In the genomic region with DNA sequence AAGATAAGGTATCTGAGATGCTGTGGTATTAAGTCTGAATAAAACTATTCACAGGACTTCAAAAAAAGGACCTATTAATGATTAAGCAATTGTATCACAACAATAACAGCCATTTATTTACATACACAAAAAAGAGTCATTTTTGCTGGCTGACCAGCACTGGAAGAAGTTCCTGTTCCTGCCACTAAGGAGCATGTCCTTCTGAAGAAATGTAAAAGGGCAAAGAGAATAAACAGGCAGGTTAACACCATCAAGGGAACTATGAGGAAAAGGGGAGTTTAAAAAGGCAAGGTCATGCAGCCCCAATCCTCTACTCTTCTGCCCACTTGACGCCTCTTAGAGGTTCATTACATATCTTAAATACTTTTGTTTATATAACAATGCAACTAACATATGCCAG, we compare ENCODE assay signal across 20 cellular contexts. TPM values are rescaled to one million over a fixed set of nuclear protein-coding genes. Genes with fewer than 3 reads are reported as not detected.
DNase-seq lines count a peak whose midpoint lies in the region; ATAC-seq, FAIRE-seq and TF ChIP-seq lines count a peak whose summit lies in the region.
"Had no signal": no experiment of that assay in that cellular context is flagged by ENCODE, and none has a peak within 500 bp of the region (broad histone marks: within the 10 kb centered on the region; RNA-seq: fewer than 3 reads in every experiment).

No MANE protein-coding gene starts in this region.

- H3K27me3 ChIP-seq in esophagus muscularis mucosa: no peaks in the 10 kb centered on the region
- H3K27me3 ChIP-seq: adrenal gland, cardiac muscle cell, dorsolateral prefrontal cortex had no signal

- intact Hi-C loops in esophagus muscularis mucosa (cut with DNase I): no loop called here

- peaks cover 0 to 20% (median 9%) of the 10 kb centered on the region in 4 donors for H3K36me3 ChIP-seq in esophagus muscularis mucosa
- H3K36me3 ChIP-seq: adrenal gland had no signal

- 13% methylated on average over 1 of the region's 1 CpG for WGBS in A549 (ENCODE audit: missing lambda C conversion rate)
- 69% methylated on average over 1 of the region's 1 CpG for WGBS in esophagus muscularis mucosa

- no peak for TF ChIP-seq RAD21 in A549 (conservative IDR thresholded peaks at IDR 0.05 in 1 of 2, IDR thresholded peaks at IDR 0.05 in 1 of 2)

- peak overlapping the region; percentile 91 for H3K27ac Mint-ChIP-seq in T-helper 17 cell

- H3K36me3 Mint-ChIP-seq in T-helper 17 cell (ENCODE audit: low read depth): peaks cover 2% of the 10 kb centered on the region

- H3K27me3 Mint-ChIP-seq in T-helper 17 cell: no peaks in the 10 kb centered on the region
- H3K27me3 Mint-ChIP-seq: stimulated activated naive CD8-positive, alpha-beta T cell treated with anti-CD3 and anti-CD28 coated beads, Interleukin-15, Interleukin-2, amounts not matched to agents 100 ng/mL and 50 ng/mL, for 24 hours had no signal

- POLR2A ChIA-PET in A549 (lab: Yijun Ruan, JAX): no interaction called here

- DNase-seq in A549 (ENCODE audit: low read depth in 1 of 2, low spot score in 1 of 2) (peak in 1 of 2 experiments; percentile 34), CD1c-positive myeloid dendritic cell (ENCODE audit: extremely low spot score) (peak; percentile 38), T-helper 17 cell (no peak), fibroblast of the aortic adventitia (ENCODE audit: low read depth) (no peak), GDM1 (lab: John Stamatoyannopoulos, UW) (no peak), esophagus muscularis mucosa (ENCODE audit: extremely low spot score) (no peak)
- no peak for DNase-seq in activated CD4-positive, CD25-positive, alpha-beta regulatory T cell (lab: John Stamatoyannopoulos, UW)
- no peak for DNase-seq in activated effector memory CD4-positive, alpha-beta T cell treated with anti-CD3 and anti-CD28 coated beads, Interleukin-2, amount 50 U/mL, for 16 hours
- DNase-seq: adrenal gland; COR-L47; dorsolateral prefrontal cortex; erythroblast; H7; lower lobe of right lung; NCI-H1436 treated with DMSO at 0.1 percent for 48 hours; stimulated activated CD4-positive, alpha-beta T cell treated with anti-CD3 and anti-CD28 coated beads, Interleukin-1b, Interleukin-23, amount 100 ng/mL, for 48 hours; trophoblast cell had no signal

- H3K4me1 ChIP-seq in A549 (peaks cover 40% of the 10 kb centered on the region), esophagus muscularis mucosa (peaks cover 8 to 33% (median 20%) of the 10 kb centered on the region in 4 donors)

- CTCF ChIA-PET in A549 (lab: Yijun Ruan, JAX): no interaction called here

- ATAC-seq in A549: peak in 1 of 2 experiments; percentile 67; a peak in 4 of 6 replicates
- no peak for ATAC-seq in T-helper 17 cell
- ATAC-seq: lower lobe of right lung had no signal

- no peaks in the 10 kb centered on the region for H3K9me3 ChIP-seq in A549
- no peaks in the 10 kb centered on the region for H3K9me3 ChIP-seq in T-helper 17 cell (ENCODE audit: control insufficient read depth, low read length, poor library complexity, severe bottlenecking)
- H3K9me3 ChIP-seq in esophagus muscularis mucosa: no peaks in the 10 kb centered on the region
- H3K9me3 ChIP-seq: adrenal gland, lower lobe of right lung had no signal

- H3K4me1 Mint-ChIP-seq in T-helper 17 cell: peaks cover 21% of the 10 kb centered on the region

- TF ChIP-seq CTCF in A549 (IDR thresholded peaks at IDR 0.05) (no peak), fibroblast of the aortic adventitia (IDR thresholded peaks at IDR 0.05; ENCODE audit: insufficient read depth, low read length) (peak; percentile 31), esophagus muscularis mucosa (IDR thresholded peaks at IDR 0.05) (peak in 1 of 3 experiments; percentile 25)

- no peak for TF ChIP-seq POLR2A in A549 (IDR thresholded peaks at IDR 0.05; ENCODE audit: low read length)
- no peak for TF ChIP-seq POLR2A in esophagus muscularis mucosa (IDR thresholded peaks at IDR 0.05; ENCODE audit: low read depth)

- H3K4me2 ChIP-seq in A549: peak overlapping the region; percentile 39; the same call in 2 of the 3 replicates

- no peak for TF ChIP-seq EP300 in A549 (IDR thresholded peaks at IDR 0.05)
- no peak for TF ChIP-seq EP300 in esophagus muscularis mucosa (IDR thresholded peaks at IDR 0.05)

- H3K27ac ChIP-seq in A549 (no peak overlapping the region), esophagus muscularis mucosa (replicated peaks in 1 of 4) (no peak overlapping the region)
- H3K27ac ChIP-seq: adrenal gland, cardiac muscle cell, dorsolateral prefrontal cortex, lower lobe of right lung, parathyroid adenoma had no signal

- FAIRE-seq in A549 (lab: Jason Lieb, UNC): no peak

- H3K4me3 ChIP-seq in A549 (no peak overlapping the region), fibroblast of the aortic adventitia (ENCODE audit: low read depth, low read length) (no peak overlapping the region), esophagus muscularis mucosa (no peak overlapping the region)
- H3K4me3 ChIP-seq: adrenal gland, cardiac muscle cell, dorsolateral prefrontal cortex, lower lobe of right lung had no signal

- peak overlapping the region; percentile 2 for H3K4me3 Mint-ChIP-seq in T-helper 17 cell
- H3K4me3 Mint-ChIP-seq: stimulated activated naive CD8-positive, alpha-beta T cell treated with anti-CD3 and anti-CD28 coated beads, Interleukin-15, Interleukin-2, amounts not matched to agents 100 ng/mL and 50 ng/mL, for 24 hours had no signal

TF ChIP-seq in A549, 52 proteins besides CTCF, POLR2A, EP300 and RAD21:
- TF ChIP-seq HEYL (CRISPR knock-in tag; IDR thresholded peaks at IDR 0.05): no peak
- no peak for TF ChIP-seq MAZ (IDR thresholded peaks at IDR 0.05; ENCODE audit: borderline replicate concordance, low read depth, low read length)
- no peak for TF ChIP-seq ESRRA (IDR thresholded peaks at IDR 0.05; ENCODE audit: borderline replicate concordance, low read length)
- TF ChIP-seq FOSL2 (IDR thresholded peaks at IDR 0.05): no peak
- TF ChIP-seq FOSL2 (CRISPR knock-in tag; IDR thresholded peaks at IDR 0.05): no peak
- TF ChIP-seq ZSCAN20 (CRISPR knock-in tag; IDR thresholded peaks at IDR 0.05): no peak
- no peak for TF ChIP-seq KDM5A (IDR thresholded peaks at IDR 0.05)
- no peak for TF ChIP-seq PBX3 (IDR thresholded peaks at IDR 0.05)
- TF ChIP-seq HOXB13 (CRISPR knock-in tag; IDR thresholded peaks at IDR 0.05; ENCODE audit: low read depth): no peak
- no peak for TF ChIP-seq ZC3H11A (IDR thresholded peaks at IDR 0.05)
- no peak for TF ChIP-seq RARB (CRISPR knock-in tag; IDR thresholded peaks at IDR 0.05)
- no peak for TF ChIP-seq HOXA7 (CRISPR knock-in tag; IDR thresholded peaks at IDR 0.05)
- TF ChIP-seq SMC3 (IDR thresholded peaks at IDR 0.05): no peak
- no peak for TF ChIP-seq KDM1A (IDR thresholded peaks at IDR 0.05; ENCODE audit: low read depth)
- TF ChIP-seq CHD2 (IDR thresholded peaks at IDR 0.05; ENCODE audit: low read length, partially characterized antibody): no peak
TF ChIP-seq in A549: peak in this region for 0.

RNA-seq across cellular contexts. Expression of gene REPS1, which starts 39.3 kb away (rescaled TPM):
- polyA plus RNA-seq in A549 (2011; rRNA removed) (34.2 and 36.4 TPM in 2 replicates), A549 (2017; fragmentation: RNase III; extraction: RNeasy Plus Mini Kit Qiagen cat#74134 plus additional on column Dnase treatment) (16.3 to 18.9 TPM (median 16.8 TPM) in 3 replicates)
- 16.0 and 19.3 TPM in 2 replicates for polyA plus RNA-seq in A549 (2012; cell fraction: cytosol; rRNA removed)
- polyA plus RNA-seq in A549 (2012; cell fraction: nucleus; rRNA removed): 14.8 and 16.7 TPM in 2 replicates
- polyA minus RNA-seq in A549 (2011; rRNA and poly(A)+ RNA removed): 30.2 and 31.6 TPM in 2 replicates
- total RNA-seq in T-helper 17 cell (10 to 100 TPM; 73.4 to 88.6 TPM), fibroblast of the aortic adventitia (ENCODE audit: low replicate concordance) (34.9 and 42.6 TPM in 2 replicates), esophagus muscularis mucosa (10 to 100 TPM; 23.4 to 43.2 (median 30.1) TPM)
